20 cellular contexts compared by ENCODE assay signal in genomic region chr4:130849985-130850632, GRCh38.
DNase-seq lines count a peak whose midpoint lies in the region; ATAC-seq and TF ChIP-seq lines count a peak whose summit lies in the region.
"Had no signal": no experiment of that assay in that cellular context is flagged by ENCODE, and none has a peak within 500 bp of the region (broad histone marks: within the 10 kb centered on the region; RNA-seq: fewer than 3 reads in every experiment).

No MANE protein-coding gene starts in this region.

- H3K36me3 ChIP-seq in SK-N-SH (replicated peaks in 1 of 2; ENCODE audit: control insufficient read depth in 1 of 2, insufficient read depth in 2 of 2, low read length in 1 of 2): no peaks in the 10 kb centered on the region

- H3K9me3 ChIP-seq in SK-N-SH: no peaks in the 10 kb centered on the region
- H3K9me3 ChIP-seq: A549 had no signal

- H3K4me1 Mint-ChIP-seq in brain: peaks cover 9% of the 10 kb centered on the region
- H3K4me1 Mint-ChIP-seq in mesothelial cell of epicardium: peaks cover 7% of the 10 kb centered on the region
- H3K4me1 Mint-ChIP-seq: activated CD4-positive, alpha-beta memory T cell treated with anti-CD3 and anti-CD28 coated beads, Interleukin-2, amount 10 ng/mL, durations not matched to agents 7 days and 5 days; CD14-positive monocyte had no signal

- TF ChIP-seq EP300 in SK-N-SH (IDR thresholded peaks at IDR 0.05; ENCODE audit: borderline replicate concordance in 1 of 2, low read depth in 1 of 2, low read length in 1 of 2): no peak

- H3K4me3 Mint-ChIP-seq in brain: peak overlapping the region; percentile 5 to 63 (median 41)
- peak overlapping the region; percentile 16 for H3K4me3 Mint-ChIP-seq in mesothelial cell of epicardium
- H3K4me3 Mint-ChIP-seq: activated CD4-positive, alpha-beta memory T cell treated with anti-CD3 and anti-CD28 coated beads, Interleukin-2, amount 10 ng/mL, durations not matched to agents 7 days and 5 days; CD14-positive monocyte; T-helper 1 cell treated with Interleukin-12 subunit alpha and Interleukin-12 subunit beta and Interleukin-4 antibody, amounts not matched to agents 30 μg/mL and 1 μg/mL, for 36 hours had no signal

- DNase-seq in SK-N-SH (peak; percentile 1), mesothelial cell of epicardium (ENCODE audit: low spot score in 2 of 2, unreplicated experiment in 2 of 2) (no peak), NCI-H82 treated with DMSO at 0.1 percent for 48 hours (lab: John Stamatoyannopoulos, UW; ENCODE audit: unreplicated experiment) (no peak), SW 1271 (lab: John Stamatoyannopoulos, UW) (no peak), ureter (ENCODE audit: low spot score) (no peak)
- DNase-seq in activated CD4-positive, alpha-beta T cell treated with anti-CD3 and anti-CD28 coated beads for 48 hours: no peak
- DNase-seq: activated CD4-positive, alpha-beta memory T cell treated with anti-CD3 and anti-CD28 coated beads, Interleukin-2, amount 10 ng/mL, durations not matched to agents 7 days and 5 days; DND-41; left ventricle myocardium superior; NCI-H1436 treated with DMSO at 0.1 percent for 48 hours; stimulated activated CD4-positive, alpha-beta T cell treated with anti-CD3 and anti-CD28 coated beads, Interleukin-4, amount 100 ng/mL, for 4 hours; stimulated activated CD8-positive, alpha-beta memory T cell treated with anti-CD3 and anti-CD28 coated beads, Interleukin-4, amount 100 ng/mL, for 48 hours had no signal

- ATAC-seq in SK-N-SH treated with all-trans-retinoic acid at 6 μM for 48 hours: no peak
- ATAC-seq: A549, HCT116, left ventricle myocardium superior, Right ventricle myocardium inferior had no signal

- H2AFZ ChIP-seq in SK-N-SH (ENCODE audit: low read depth): no peak overlapping the region

- no peak overlapping the region for H3K4me3 ChIP-seq in SK-N-SH (ENCODE audit: low read depth in 2 of 2, low read length in 1 of 2)
- H3K4me3 ChIP-seq: A549, skin epidermis had no signal

- no peaks in the 10 kb centered on the region for H3K9me2 ChIP-seq in SK-N-SH

- peaks cover 0 to 5% (median 0%) of the 10 kb centered on the region in 5 experiments for H3K9me3 Mint-ChIP-seq in brain
- H3K9me3 Mint-ChIP-seq in mesothelial cell of epicardium: peaks cover 10% of the 10 kb centered on the region

- H3K27me3 ChIP-seq in SK-N-SH (ENCODE audit: insufficient read depth): no peaks in the 10 kb centered on the region

- no peaks in the 10 kb centered on the region for H3K79me2 ChIP-seq in SK-N-SH (ENCODE audit: insufficient read depth)

- H4K20me1 ChIP-seq in SK-N-SH (ENCODE audit: insufficient read depth): no peaks in the 10 kb centered on the region

- WGBS in SK-N-SH (ENCODE audit: low lambda C conversion rate): 0% methylated on average over 4 of the region's 5 CpGs

- TF ChIP-seq CTCF in SK-N-SH (IDR thresholded peaks at IDR 0.05) (no peak), brain (conservative IDR thresholded peaks at IDR 0.05) (no peak), mesothelial cell of epicardium (IDR thresholded peaks at IDR 0.05; ENCODE audit: unreplicated experiment) (no peak)

- H3K27ac Mint-ChIP-seq in brain (peak overlapping the region; percentile 3 to 87 (median 45)), mesothelial cell of epicardium (peak overlapping the region; percentile 40)
- H3K27ac Mint-ChIP-seq: activated CD4-positive, alpha-beta memory T cell treated with anti-CD3 and anti-CD28 coated beads, Interleukin-2, amount 10 ng/mL, durations not matched to agents 7 days and 5 days; T-helper 1 cell treated with Interleukin-12 subunit alpha and Interleukin-12 subunit beta and Interleukin-4 antibody, amounts not matched to agents 30 μg/mL and 1 μg/mL, for 36 hours had no signal

- no peak overlapping the region for H3K9ac ChIP-seq in SK-N-SH

- no peaks in the 10 kb centered on the region for H3F3A ChIP-seq in SK-N-SH (replicated peaks; ENCODE audit: insufficient read depth)

- no peak overlapping the region for H3K4me2 ChIP-seq in SK-N-SH
- H3K4me2 ChIP-seq: A549 had no signal

- POLR2A ChIA-PET in SK-N-SH (lab: Yijun Ruan, JAX): no interaction called here

- TF ChIP-seq RAD21 in SK-N-SH (IDR thresholded peaks at IDR 0.05; ENCODE audit: low read length): no peak

- H3K27ac ChIP-seq in SK-N-SH (ENCODE audit: low read depth in 2 of 2, low read length in 1 of 2): no peak overlapping the region
- H3K27ac ChIP-seq: A549, skin epidermis had no signal

- H3K4me1 ChIP-seq in SK-N-SH (ENCODE audit: control insufficient read depth in 1 of 2, insufficient read depth in 2 of 2, low read depth in 1 of 2, low read length in 1 of 2): no peaks in the 10 kb centered on the region
- H3K4me1 ChIP-seq: A549 had no signal

- CTCF ChIA-PET in SK-N-SH (lab: Yijun Ruan, JAX): no interaction called here

- H3K27me3 Mint-ChIP-seq in brain (no peaks in the 10 kb centered on the region), mesothelial cell of epicardium (ENCODE audit: low read depth) (no peaks in the 10 kb centered on the region)
- H3K27me3 Mint-ChIP-seq: activated CD4-positive, alpha-beta memory T cell treated with anti-CD3 and anti-CD28 coated beads, Interleukin-2, amount 10 ng/mL, durations not matched to agents 7 days and 5 days had no signal

- no peaks in the 10 kb centered on the region for H3K36me3 Mint-ChIP-seq in brain
- H3K36me3 Mint-ChIP-seq in mesothelial cell of epicardium: no peaks in the 10 kb centered on the region
- H3K36me3 Mint-ChIP-seq: CD14-positive monocyte had no signal

TF ChIP-seq in SK-N-SH, 30 proteins besides CTCF, POLR2A, EP300 and RAD21:
- TF ChIP-seq FOXJ3 (CRISPR knock-in tag; IDR thresholded peaks at IDR 0.05): no peak
- TF ChIP-seq NFIC (IDR thresholded peaks at IDR 0.05; ENCODE audit: borderline replicate concordance): no peak
- TF ChIP-seq PBX3 (IDR thresholded peaks at IDR 0.05): no peak
- no peak for TF ChIP-seq RXRA (IDR thresholded peaks at IDR 0.05; ENCODE audit: borderline replicate concordance, low read depth)
- TF ChIP-seq JUND (IDR thresholded peaks at IDR 0.05): no peak
- TF ChIP-seq EZH2phosphoT487 (IDR thresholded peaks at IDR 0.05; ENCODE audit: borderline replicate concordance, low read depth): no peak

TF ChIP-seq in SK-N-SH treated with all-trans-retinoic acid at 6 μM for 48 hours, 23 proteins besides CTCF, POLR2A, EP300 and RAD21 (continues in another document):
- TF ChIP-seq OSR1 (CRISPR knock-in tag; IDR thresholded peaks at IDR 0.05): no peak
- no peak for TF ChIP-seq CREB5 (CRISPR knock-in tag; IDR thresholded peaks at IDR 0.05; ENCODE audit: low read depth)
- TF ChIP-seq CSRNP3 (CRISPR knock-in tag; IDR thresholded peaks at IDR 0.05): no peak
- TF ChIP-seq GLIS3 (CRISPR knock-in tag; IDR thresholded peaks at IDR 0.05): no peak
- TF ChIP-seq BACH2 (CRISPR knock-in tag; IDR thresholded peaks at IDR 0.05; ENCODE audit: borderline replicate concordance): no peak
- no peak for TF ChIP-seq SNAI2 (CRISPR knock-in tag; IDR thresholded peaks at IDR 0.05)
- TF ChIP-seq ZNF70 (CRISPR knock-in tag; IDR thresholded peaks at IDR 0.05): no peak
- TF ChIP-seq TSHZ2 (CRISPR knock-in tag; IDR thresholded peaks at IDR 0.05): no peak
- TF ChIP-seq ZNF565 (CRISPR knock-in tag; conservative IDR thresholded peaks at IDR 0.05; ENCODE audit: low read depth): no peak
